Comparison of ENCODE assay signal across 3 cellular contexts in the genomic region with DNA sequence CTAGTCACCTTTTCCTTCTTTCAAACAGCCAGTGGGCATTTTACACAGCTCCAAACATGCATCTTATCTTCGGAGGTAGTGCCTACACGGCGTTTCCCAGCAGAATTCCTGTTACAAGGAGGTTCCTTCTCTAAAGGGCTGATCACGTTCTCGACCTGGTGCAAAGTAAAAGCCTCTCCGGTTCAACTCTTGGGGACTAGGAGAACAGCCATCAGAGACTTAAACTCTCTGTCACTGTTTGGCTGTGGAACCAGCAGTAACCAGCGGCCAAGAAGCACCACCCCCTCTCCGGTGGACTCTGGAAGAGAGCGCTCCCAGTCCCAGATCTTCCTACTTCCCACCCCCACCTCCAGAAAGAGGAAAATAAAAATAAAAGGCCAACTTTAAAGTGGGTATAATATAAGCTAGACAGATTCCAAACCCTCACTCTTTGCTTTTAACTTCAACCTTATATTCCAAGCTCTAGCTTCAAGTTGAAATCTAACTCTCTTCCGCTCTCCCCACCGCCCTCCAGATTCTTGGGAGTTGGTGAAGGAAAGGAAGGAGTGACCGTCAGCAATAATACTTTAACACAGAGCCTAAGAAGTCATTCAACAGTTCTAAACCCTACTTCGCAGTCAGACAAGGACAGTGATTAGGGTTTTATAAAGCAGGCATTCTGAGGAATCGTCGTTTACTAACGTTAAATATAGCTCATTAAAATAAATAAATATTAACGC.
TF ChIP-seq lines count a peak whose summit lies in the region.

No MANE protein-coding gene starts in this region.

TF ChIP-seq in HEK293, 187 proteins besides CTCF, POLR2A, EP300 and RAD21:
- TF ChIP-seq, protein P1, sequence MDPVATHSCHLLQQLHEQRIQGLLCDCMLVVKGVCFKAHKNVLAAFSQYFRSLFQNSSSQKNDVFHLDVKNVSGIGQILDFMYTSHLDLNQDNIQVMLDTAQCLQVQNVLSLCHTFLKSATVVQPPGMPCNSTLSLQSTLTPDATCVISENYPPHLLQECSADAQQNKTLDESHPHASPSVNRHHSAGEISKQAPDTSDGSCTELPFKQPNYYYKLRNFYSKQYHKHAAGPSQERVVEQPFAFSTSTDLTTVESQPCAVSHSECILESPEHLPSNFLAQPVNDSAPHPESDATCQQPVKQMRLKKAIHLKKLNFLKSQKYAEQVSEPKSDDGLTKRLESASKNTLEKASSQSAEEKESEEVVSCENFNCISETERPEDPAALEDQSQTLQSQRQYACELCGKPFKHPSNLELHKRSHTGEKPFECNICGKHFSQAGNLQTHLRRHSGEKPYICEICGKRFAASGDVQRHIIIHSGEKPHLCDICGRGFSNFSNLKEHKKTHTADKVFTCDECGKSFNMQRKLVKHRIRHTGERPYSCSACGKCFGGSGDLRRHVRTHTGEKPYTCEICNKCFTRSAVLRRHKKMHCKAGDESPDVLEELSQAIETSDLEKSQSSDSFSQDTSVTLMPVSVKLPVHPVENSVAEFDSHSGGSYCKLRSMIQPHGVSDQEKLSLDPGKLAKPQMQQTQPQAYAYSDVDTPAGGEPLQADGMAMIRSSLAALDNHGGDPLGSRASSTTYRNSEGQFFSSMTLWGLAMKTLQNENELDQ (tag by site-specific recombination; IDR thresholded peaks at IDR 0.05; ENCODE audit: low read depth), result no peak
- TF ChIP-seq SP2 (tag by site-specific recombination; IDR thresholded peaks at IDR 0.05) (no peak), ZNF837 (tag by site-specific recombination; IDR thresholded peaks at IDR 0.05) (no peak), ZNF184 (tag by site-specific recombination; IDR thresholded peaks at IDR 0.05) (no peak), ZNF311 (tag by site-specific recombination; IDR thresholded peaks at IDR 0.05; ENCODE audit: borderline replicate concordance) (no peak), ZNF24 (tag by site-specific recombination; IDR thresholded peaks at IDR 0.05) (no peak), ZNF707 (tag by site-specific recombination; IDR thresholded peaks at IDR 0.05) (no peak), EGR2 (tag by site-specific recombination; IDR thresholded peaks at IDR 0.05; ENCODE audit: low read depth) (no peak), ZNF214 (tag by site-specific recombination; IDR thresholded peaks at IDR 0.05; ENCODE audit: borderline replicate concordance) (no peak), ZFP41 (tag by site-specific recombination; IDR thresholded peaks at IDR 0.05; ENCODE audit: borderline replicate concordance) (no peak), ZNF10 (tag by site-specific recombination; IDR thresholded peaks at IDR 0.05) (no peak)
- TF ChIP-seq, protein P2, sequence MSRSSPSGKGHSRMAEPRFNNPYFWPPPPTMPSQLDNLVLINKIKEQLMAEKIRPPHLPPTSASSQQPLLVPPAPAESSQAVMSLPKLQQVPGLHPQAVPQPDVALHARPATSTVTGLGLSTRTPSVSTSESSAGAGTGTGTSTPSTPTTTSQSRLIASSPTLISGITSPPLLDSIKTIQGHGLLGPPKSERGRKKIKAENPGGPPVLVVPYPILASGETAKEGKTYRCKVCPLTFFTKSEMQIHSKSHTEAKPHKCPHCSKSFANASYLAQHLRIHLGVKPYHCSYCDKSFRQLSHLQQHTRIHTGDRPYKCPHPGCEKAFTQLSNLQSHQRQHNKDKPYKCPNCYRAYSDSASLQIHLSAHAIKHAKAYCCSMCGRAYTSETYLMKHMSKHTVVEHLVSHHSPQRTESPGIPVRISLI (tag by site-specific recombination; IDR thresholded peaks at IDR 0.05), result no peak
- TF ChIP-seq, protein P3, sequence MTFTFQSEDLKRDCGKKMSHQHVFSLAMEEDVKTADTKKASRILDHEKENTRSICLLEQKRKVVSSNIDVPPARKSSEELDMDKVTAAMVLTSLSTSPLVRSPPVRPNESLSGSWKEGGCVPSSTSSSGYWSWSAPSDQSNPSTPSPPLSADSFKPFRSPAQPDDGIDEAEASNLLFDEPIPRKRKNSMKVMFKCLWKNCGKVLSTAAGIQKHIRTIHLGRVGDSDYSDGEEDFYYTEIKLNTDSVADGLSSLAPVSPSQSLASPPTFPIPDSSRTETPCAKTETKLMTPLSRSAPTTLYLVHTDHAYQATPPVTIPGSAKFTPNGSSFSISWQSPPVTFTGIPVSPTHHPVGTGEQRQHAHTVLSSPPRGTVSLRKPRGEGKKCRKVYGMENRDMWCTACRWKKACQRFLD (tag by site-specific recombination; IDR thresholded peaks at IDR 0.05), result no peak

TF ChIP-seq in K562, 482 proteins besides CTCF, POLR2A, EP300 and RAD21 (continued from another document):
- TF ChIP-seq, protein P4, sequence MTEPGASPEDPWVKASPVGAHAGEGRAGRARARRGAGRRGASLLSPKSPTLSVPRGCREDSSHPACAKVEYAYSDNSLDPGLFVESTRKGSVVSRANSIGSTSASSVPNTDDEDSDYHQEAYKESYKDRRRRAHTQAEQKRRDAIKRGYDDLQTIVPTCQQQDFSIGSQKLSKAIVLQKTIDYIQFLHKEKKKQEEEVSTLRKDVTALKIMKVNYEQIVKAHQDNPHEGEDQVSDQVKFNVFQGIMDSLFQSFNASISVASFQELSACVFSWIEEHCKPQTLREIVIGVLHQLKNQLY (CRISPR knock-in tag; conservative IDR thresholded peaks at IDR 0.05), result no peak
- TF ChIP-seq, protein P5, sequence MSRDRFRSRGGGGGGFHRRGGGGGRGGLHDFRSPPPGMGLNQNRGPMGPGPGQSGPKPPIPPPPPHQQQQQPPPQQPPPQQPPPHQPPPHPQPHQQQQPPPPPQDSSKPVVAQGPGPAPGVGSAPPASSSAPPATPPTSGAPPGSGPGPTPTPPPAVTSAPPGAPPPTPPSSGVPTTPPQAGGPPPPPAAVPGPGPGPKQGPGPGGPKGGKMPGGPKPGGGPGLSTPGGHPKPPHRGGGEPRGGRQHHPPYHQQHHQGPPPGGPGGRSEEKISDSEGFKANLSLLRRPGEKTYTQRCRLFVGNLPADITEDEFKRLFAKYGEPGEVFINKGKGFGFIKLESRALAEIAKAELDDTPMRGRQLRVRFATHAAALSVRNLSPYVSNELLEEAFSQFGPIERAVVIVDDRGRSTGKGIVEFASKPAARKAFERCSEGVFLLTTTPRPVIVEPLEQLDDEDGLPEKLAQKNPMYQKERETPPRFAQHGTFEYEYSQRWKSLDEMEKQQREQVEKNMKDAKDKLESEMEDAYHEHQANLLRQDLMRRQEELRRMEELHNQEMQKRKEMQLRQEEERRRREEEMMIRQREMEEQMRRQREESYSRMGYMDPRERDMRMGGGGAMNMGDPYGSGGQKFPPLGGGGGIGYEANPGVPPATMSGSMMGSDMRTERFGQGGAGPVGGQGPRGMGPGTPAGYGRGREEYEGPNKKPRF (IDR thresholded peaks at IDR 0.05; ENCODE audit: low read depth, low read length), result no peak

TF ChIP-seq in GM12891, 5 proteins besides CTCF, POLR2A, EP300 and RAD21 (continued from another document):
- TF ChIP-seq TAF1 (IDR thresholded peaks at IDR 0.05; ENCODE audit: low read depth, low read length), result no peak
